8 cellular contexts compared by ENCODE assay signal in the genomic region with DNA sequence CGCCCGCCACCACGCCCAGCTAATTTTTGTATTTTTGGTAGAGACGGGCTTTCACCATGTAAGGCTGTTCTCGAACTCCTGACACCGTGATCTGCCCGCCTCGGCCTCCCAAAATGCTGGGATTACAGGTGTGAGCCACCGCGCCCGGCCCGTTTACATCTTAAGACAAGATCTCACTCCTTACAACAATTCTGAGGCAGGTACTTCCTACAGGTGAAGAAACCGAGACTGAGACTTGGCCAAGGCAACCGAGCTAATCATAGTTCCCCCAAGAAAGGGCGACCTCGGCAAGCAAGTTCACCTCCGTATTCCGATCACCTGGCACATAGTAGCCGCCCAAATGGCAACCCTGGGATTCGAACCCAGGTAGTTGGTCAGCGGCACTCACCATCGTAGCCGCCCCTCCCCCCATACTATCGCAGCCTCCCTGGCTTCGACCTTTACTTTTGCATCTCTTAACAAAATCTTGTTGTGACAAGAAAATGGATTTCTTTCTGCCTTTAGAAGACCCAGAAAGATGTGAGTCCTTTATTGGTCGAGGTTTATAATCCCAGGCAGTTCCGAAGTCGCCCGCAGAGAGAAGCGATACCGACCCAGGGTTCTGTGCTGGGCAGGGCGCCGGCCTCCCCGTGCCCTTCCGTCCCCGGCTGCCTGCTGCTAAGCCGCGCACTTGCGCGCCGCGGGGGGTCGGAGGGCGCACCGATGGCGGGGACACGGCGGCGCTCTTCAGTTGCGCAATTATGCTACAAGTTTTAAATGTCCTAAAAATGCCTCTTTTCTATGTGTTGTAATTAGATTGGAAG. TPM values are rescaled to one million over a fixed set of nuclear protein-coding genes. Genes with fewer than 3 reads are reported as not detected.
DNase-seq lines count a peak whose midpoint lies in the region; TF ChIP-seq lines count a peak whose summit lies in the region.

No MANE protein-coding gene starts in this region.

- H3K9me3 Mint-ChIP-seq in Caco-2 (ENCODE audit: unreplicated experiment): no peaks in the 10 kb centered on the region
- H3K9me3 Mint-ChIP-seq in endodermal cell: no peaks in the 10 kb centered on the region

- H3K27me3 Mint-ChIP-seq in Caco-2 (ENCODE audit: insufficient read depth, unreplicated experiment): no peaks in the 10 kb centered on the region
- peaks cover 2% of the 10 kb centered on the region for H3K27me3 Mint-ChIP-seq in endodermal cell (ENCODE audit: insufficient read depth)

- CTCF ChIA-PET in Caco-2 (lab: Charles Lee): interaction anchor here (0.8 to 1.6 kb wide), 6 partner anchors 14 to 127 kb away, joined by 3 to 5 read pairs (median 3); no protein-coding TSS in a partner anchor

- TF ChIP-seq CTCF in Caco-2 (IDR thresholded peaks at IDR 0.05; ENCODE audit: insufficient read depth in 1 of 2, low read depth in 1 of 2, low read length in 1 of 2, severe bottlenecking in 1 of 2, unreplicated experiment in 1 of 2): no peak
- TF ChIP-seq CTCF in OCI-LY3 (IDR thresholded peaks at IDR 0.05; ENCODE audit: low read depth, low read length): no peak
- TF ChIP-seq CTCF in endodermal cell (conservative IDR thresholded peaks at IDR 0.05): peak; percentile 15

- DNase-seq in Caco-2 (no peak), endodermal cell (peak; percentile 84), neuronal stem cell (ENCODE audit: low spot score) (no peak), NCI-H2171 treated with DMSO at 0.1 percent for 48 hours (lab: John Stamatoyannopoulos, UW) (no peak), NCI-H510A (lab: John Stamatoyannopoulos, UW) (no peak), putamen (ENCODE audit: low spot score) (no peak), mesenteric fat pad (ENCODE audit: low spot score) (no peak)

- 18 to 21% methylated on average over 26 to 50 of the region's 50 CpGs for WGBS in endodermal cell (ENCODE audit: insufficient coverage in 1 of 2, insufficient read length in 1 of 2), 2 experiments
- no CpG with 5 or more reads among the region's 50 CpGs for WGBS in neuronal stem cell (ENCODE audit: extremely low coverage in 2 of 2, insufficient read length in 2 of 2, insufficient replicate concordance in 1 of 2), 2 donors

- peak overlapping the region; percentile 10 for H2BK120ac ChIP-seq in neuronal stem cell (ENCODE audit: low read depth, low read length)

- H3K14ac ChIP-seq in neuronal stem cell (ENCODE audit: low read length): no peak overlapping the region

- no peak overlapping the region for H4K91ac ChIP-seq in neuronal stem cell (ENCODE audit: low read depth, low read length, poor library complexity)

- no TSS peak for BruUV-seq in Caco-2 (replicated peaks; lab: Mats Ljungman, UMichigan)

- H3K9me3 ChIP-seq in Caco-2 (no peaks in the 10 kb centered on the region), OCI-LY3 (ENCODE audit: insufficient read depth, low read length) (no peaks in the 10 kb centered on the region), endodermal cell (ENCODE audit: control insufficient read depth, low read length) (no peaks in the 10 kb centered on the region), neuronal stem cell (replicated peaks in 1 of 2; ENCODE audit: control insufficient read depth in 2 of 2, insufficient read depth in 1 of 2, low read depth in 1 of 2, low read length in 2 of 2) (peaks cover 0 to 11% of the 10 kb centered on the region in 2 donors)

- H3K27ac ChIP-seq in OCI-LY3 (ENCODE audit: low read length): no peak overlapping the region
- no peak overlapping the region for H3K27ac ChIP-seq in endodermal cell (ENCODE audit: low read depth, low read length)
- peak overlapping the region; percentile 82 for H3K27ac ChIP-seq in neuronal stem cell (replicated peaks; ENCODE audit: low read length)

- no peak overlapping the region for H2BK15ac ChIP-seq in neuronal stem cell (ENCODE audit: low read length)

- intact Hi-C loops in Caco-2 (cut with micrococcal nuclease; ENCODE audit: unreplicated experiment): no loop called here

- H4K20me1 ChIP-seq in OCI-LY3 (ENCODE audit: insufficient read depth, low read length): no peaks in the 10 kb centered on the region

- H3K36me3 Mint-ChIP-seq in Caco-2 (ENCODE audit: insufficient read depth, unreplicated experiment) (peaks cover 52% of the 10 kb centered on the region), endodermal cell (ENCODE audit: low read depth) (peaks cover 33% of the 10 kb centered on the region)

- no peaks in the 10 kb centered on the region for H3K79me1 ChIP-seq in neuronal stem cell (ENCODE audit: low read depth, low read length)

- H3K27ac Mint-ChIP-seq in Caco-2 (ENCODE audit: unreplicated experiment): peak overlapping the region; percentile 88
- peak overlapping the region; percentile 98 for H3K27ac Mint-ChIP-seq in endodermal cell

- H3K18ac ChIP-seq in neuronal stem cell (ENCODE audit: low read length): peak overlapping the region; percentile 84

- H3K4me1 ChIP-seq in Caco-2 (peaks cover 60% of the 10 kb centered on the region), OCI-LY3 (ENCODE audit: low read length) (peaks cover 16% of the 10 kb centered on the region), endodermal cell (ENCODE audit: control insufficient read depth, insufficient read depth, low read length) (peaks cover 8% of the 10 kb centered on the region), neuronal stem cell (ENCODE audit: control insufficient read depth in 2 of 2, insufficient read depth in 1 of 2, low read depth in 1 of 2, low read length in 2 of 2) (peaks cover 1 to 40% of the 10 kb centered on the region in 2 donors)

- H3K27me3 ChIP-seq in Caco-2 (replicated peaks; ENCODE audit: control insufficient read depth, insufficient read depth, low read length) (no peaks in the 10 kb centered on the region), OCI-LY3 (ENCODE audit: low read depth, low read length) (no peaks in the 10 kb centered on the region), endodermal cell (ENCODE audit: control insufficient read depth, insufficient read depth, low read length, poor library complexity, severe bottlenecking) (no peaks in the 10 kb centered on the region), neuronal stem cell (ENCODE audit: control insufficient read depth in 3 of 3, insufficient read depth in 3 of 3, low read depth in 1 of 3, low read length in 3 of 3) (no peaks in the 10 kb centered on the region)

- peak overlapping the region; percentile 100 for H3K4me2 ChIP-seq in OCI-LY3 (ENCODE audit: low read length)
- peak overlapping the region; percentile 66 for H3K4me2 ChIP-seq in neuronal stem cell (ENCODE audit: insufficient read depth, low read length, poor library complexity, severe bottlenecking)

- H3K9ac ChIP-seq in OCI-LY3 (ENCODE audit: low read length) (peak overlapping the region; percentile 86), endodermal cell (ENCODE audit: extremely low read depth, low read length, poor library complexity, severe bottlenecking) (peak overlapping the region; percentile 78), neuronal stem cell (ENCODE audit: low read depth, low read length, poor library complexity) (peak overlapping the region; percentile 56)

- no peak overlapping the region for H2BK12ac ChIP-seq in neuronal stem cell (ENCODE audit: low read length)

- peak overlapping the region; percentile 30 for H2AK5ac ChIP-seq in neuronal stem cell (ENCODE audit: low read depth, low read length)

- peaks cover 9% of the 10 kb centered on the region for H3K36me3 ChIP-seq in Caco-2 (ENCODE audit: control insufficient read depth, insufficient read depth, low read length)
- peaks cover 6% of the 10 kb centered on the region for H3K36me3 ChIP-seq in OCI-LY3 (replicated peaks; ENCODE audit: low read depth, low read length)
- H3K36me3 ChIP-seq in endodermal cell (ENCODE audit: control insufficient read depth, insufficient read depth, low read length): peaks cover 34% of the 10 kb centered on the region
- peaks cover 23 to 26% of the 10 kb centered on the region in 2 donors for H3K36me3 ChIP-seq in neuronal stem cell (replicated peaks in 1 of 2; ENCODE audit: control insufficient read depth in 2 of 2, insufficient read depth in 2 of 2, low read length in 2 of 2)

- POLR2A ChIA-PET in Caco-2 (lab: Charles Lee): interaction anchor here (1.3 kb wide), 1 partner anchor 49 kb away, joined by 8 read pairs; no protein-coding TSS in a partner anchor

- H3K23ac ChIP-seq in neuronal stem cell (ENCODE audit: low read depth, low read length, poor library complexity): no peak overlapping the region

- peak overlapping the region; percentile 31 for H2BK5ac ChIP-seq in neuronal stem cell (ENCODE audit: low read length)

- H3K79me2 ChIP-seq in OCI-LY3 (ENCODE audit: low read length): no peaks in the 10 kb centered on the region

- H3K4me3 Mint-ChIP-seq in Caco-2 (ENCODE audit: unreplicated experiment) (peak overlapping the region; percentile 96), endodermal cell (peak overlapping the region; percentile 97)

- H3K4ac ChIP-seq in neuronal stem cell (ENCODE audit: low read length): no peak overlapping the region

- H3K4me3 ChIP-seq in Caco-2 (ENCODE audit: low read depth, low read length) (no peak overlapping the region; the same call in 1 of the 2 replicates), OCI-LY3 (ENCODE audit: low read length) (peak overlapping the region; percentile 96), endodermal cell (ENCODE audit: low read length) (peak overlapping the region; percentile 82), neuronal stem cell (ENCODE audit: low read length in 2 of 2) (peak overlapping the region in 1 of 2 donors; percentile 80)

- peaks cover 41% of the 10 kb centered on the region for H3K4me1 Mint-ChIP-seq in Caco-2 (ENCODE audit: low read depth, unreplicated experiment)
- H3K4me1 Mint-ChIP-seq in endodermal cell: peaks cover 28% of the 10 kb centered on the region

- no peak overlapping the region for H4K8ac ChIP-seq in neuronal stem cell (ENCODE audit: low read depth, low read length)

- no peak overlapping the region; the same call in 1 of the 2 replicates for H2AFZ ChIP-seq in OCI-LY3 (ENCODE audit: low read depth, low read length)
- H2AFZ ChIP-seq in neuronal stem cell (ENCODE audit: low read length): no peak overlapping the region

RNA-seq across cellular contexts. Expression of gene FZD5, which starts 1.1 kb away (rescaled TPM):
- total RNA-seq in Caco-2 (2022): 59.1 and 61.4 TPM in 2 replicates
- total RNA-seq in endodermal cell: 1,000 to 10,000 TPM; 1,055 to 1,188 TPM
- 95.5 TPM for polyA plus RNA-seq in endodermal cell (2013, experiment 1 of 2)
- polyA plus RNA-seq in endodermal cell (2013, experiment 2 of 2): 122 TPM
- polyA plus RNA-seq in neuronal stem cell (2013, experiment 1 of 2): 267 TPM
- 274 TPM for polyA plus RNA-seq in neuronal stem cell (2013, experiment 2 of 2)
- total RNA-seq in mesenteric fat pad: 22.3 TPM

RNA-seq across cellular contexts. Expression of gene CCNYL1, which starts 59.4 kb away (rescaled TPM):
- total RNA-seq in Caco-2 (2022) (39.4 and 40.7 TPM in 2 replicates), endodermal cell (10 to 100 TPM; 19.8 to 22.4 TPM), mesenteric fat pad (24.4 TPM)
- 26.6 TPM for polyA plus RNA-seq in endodermal cell (2013, experiment 1 of 2)
- 31.3 TPM for polyA plus RNA-seq in endodermal cell (2013, experiment 2 of 2)
- polyA plus RNA-seq in neuronal stem cell (2013, experiment 1 of 2): 24.1 TPM
- 23.5 TPM for polyA plus RNA-seq in neuronal stem cell (2013, experiment 2 of 2)

Comparison
In these comparisons a context has a peak if more than half of its experiments do, and no peak if none do; other contexts are left out.
1. RNA of gene FZD5, which starts 1.1 kb away (total RNA-seq): 1,055 to 1,188 TPM in endodermal cell; 59.1 to 61.4 TPM in Caco-2 and 22.3 TPM in mesenteric fat pad (single experiment); every median in the first group is over 10 times any median in the second.
2. Peak in every context shown above with its lines, with median percentiles within 50 percentile points of each other: H3K9ac ChIP-seq.